20 cellular contexts compared by ENCODE assay signal in genomic region chr6:114049367-114049966, GRCh38.
DNase-seq lines count a peak whose midpoint lies in the region; ATAC-seq and TF ChIP-seq lines count a peak whose summit lies in the region.
"Had no signal": no experiment of that assay in that cellular context is flagged by ENCODE, and none has a peak within 500 bp of the region (broad histone marks: within the 10 kb centered on the region; RNA-seq: fewer than 3 reads in every experiment).

No MANE protein-coding gene starts in this region.

- no peak overlapping the region for H4K91ac ChIP-seq in H9 (ENCODE audit: insufficient read length, low read depth, low read length)

- no peaks in the 10 kb centered on the region for H3K9me2 ChIP-seq in GM23248 (ENCODE audit: insufficient read depth)
- H3K9me2 ChIP-seq: SK-N-SH had no signal

- H2AK5ac ChIP-seq in H9 (ENCODE audit: insufficient read length, low read length): no peak overlapping the region

- no peak overlapping the region for H3K14ac ChIP-seq in H9 (ENCODE audit: insufficient read depth, low read length)

- no peak overlapping the region for H2BK20ac ChIP-seq in H9 (ENCODE audit: low read depth, low read length, poor library complexity, severe bottlenecking)

- H3K9ac ChIP-seq in GM23248: no peak overlapping the region
- H3K9ac ChIP-seq in colonic mucosa (ENCODE audit: low read depth in 2 of 2, low read length in 2 of 2): no peak overlapping the region
- H3K9ac ChIP-seq in H9 (ENCODE audit: extremely low read depth, insufficient read length, low read length): no peak overlapping the region
- H3K9ac ChIP-seq: BLaER1, SK-N-SH had no signal

- no peaks in the 10 kb centered on the region for H3K36me3 ChIP-seq in GM23248 (ENCODE audit: low read depth)
- no peaks in the 10 kb centered on the region for H3K36me3 ChIP-seq in colonic mucosa
- H3K36me3 ChIP-seq: ascending aorta, BLaER1 had no signal

- H3T11ph ChIP-seq in H9 (ENCODE audit: low read length): no peak overlapping the region

- H3K4ac ChIP-seq in H9 (ENCODE audit: low read depth, low read length): no peak overlapping the region

- no peak overlapping the region for H2BK12ac ChIP-seq in H9 (ENCODE audit: insufficient read length, low read depth, low read length)

- H3K23ac ChIP-seq in H9 (ENCODE audit: insufficient read length, low read depth, low read length): no peak overlapping the region

- no peak overlapping the region for H2BK15ac ChIP-seq in H9 (ENCODE audit: low read depth, low read length)

- H3K4me2 ChIP-seq in GM23248 (ENCODE audit: unreplicated experiment) (no peak overlapping the region), H9 (ENCODE audit: insufficient read depth, insufficient read length, low read length) (no peak overlapping the region)
- H3K4me2 ChIP-seq: BLaER1, SK-N-SH had no signal

- H3K4me1 ChIP-seq in GM23248 (ENCODE audit: insufficient read depth): no peaks in the 10 kb centered on the region
- no peaks in the 10 kb centered on the region for H3K4me1 ChIP-seq in colonic mucosa
- H3K4me1 ChIP-seq in H9 (ENCODE audit: insufficient read depth, low read length): no peaks in the 10 kb centered on the region
- H3K4me1 ChIP-seq: ascending aorta, BLaER1 had no signal

- DNase-seq in GM23248 (peak; percentile 13), NCI-H2029 treated with DMSO at 0.1 percent for 48 hours (lab: John Stamatoyannopoulos, UW) (peak; percentile 48), colonic mucosa (peak; percentile 32), type B pancreatic cell (ENCODE audit: extremely low spot score, unreplicated experiment) (no peak), H9 (no peak), NCI-H446 (lab: John Stamatoyannopoulos, UW) (no peak)
- DNase-seq: activated CD4-positive, alpha-beta T cell treated with anti-CD3 and anti-CD28 coated beads, Interleukin-2, amount 50 U/mL, for 1 hour; activated naive CD4-positive, alpha-beta T cell treated with anti-CD3 and anti-CD28 coated beads for 36 hours; activated T-cell treated with anti-CD3 and anti-CD28 coated beads for 4 hours; DMS79 treated with DMSO at 0.1 percent for 48 hours; NCI-H2107; NCI-H748 treated with DMSO at 0.1 percent for 48 hours; nephron progenitor cell; SK-N-SH had no signal

- H3K4me3 Mint-ChIP-seq in type B pancreatic cell: no peak overlapping the region
- H3K4me3 Mint-ChIP-seq in H9: no peak overlapping the region
- H3K4me3 Mint-ChIP-seq: activated naive CD4-positive, alpha-beta T cell treated with anti-CD3 and anti-CD28 coated beads for 36 hours; dendritic cell treated with granulocyte-macrophage colony-stimulating factor and Interleukin-4, amounts not matched to agents 40 ng/mL and 50 ng/mL, for 4 days; nephron progenitor cell had no signal

- H3K9me3 ChIP-seq in GM23248 (ENCODE audit: low read depth): no peaks in the 10 kb centered on the region
- no peaks in the 10 kb centered on the region for H3K9me3 ChIP-seq in colonic mucosa
- H3K9me3 ChIP-seq in H9 (ENCODE audit: control insufficient read depth, low read depth, low read length): no peaks in the 10 kb centered on the region
- H3K9me3 ChIP-seq: ascending aorta, BLaER1, SK-N-SH had no signal

- ATAC-seq in GM21737 (IDR thresholded peaks at IDR 0.05; ENCODE audit: unreplicated experiment): no peak

- H3K79me2 ChIP-seq in GM23248 (ENCODE audit: insufficient read depth) (no peaks in the 10 kb centered on the region), H9 (ENCODE audit: insufficient read depth, low read length) (no peaks in the 10 kb centered on the region)

- H3K56ac ChIP-seq in H9 (ENCODE audit: insufficient read length, low read depth, low read length): no peak overlapping the region

- H3K27me3 Mint-ChIP-seq in type B pancreatic cell (no peaks in the 10 kb centered on the region), H9 (ENCODE audit: low read depth) (no peaks in the 10 kb centered on the region; the same call in 1 of the 2 replicates)
- H3K27me3 Mint-ChIP-seq: dendritic cell treated with granulocyte-macrophage colony-stimulating factor and Interleukin-4, amounts not matched to agents 40 ng/mL and 50 ng/mL, for 4 days; progenitor cell of endocrine pancreas had no signal

- H3K4me3 ChIP-seq in GM23248 (no peak overlapping the region), colonic mucosa (no peak overlapping the region)
- H3K4me3 ChIP-seq: ascending aorta, BLaER1 had no signal

- H3F3A ChIP-seq in GM23248 (ENCODE audit: insufficient read depth): no peaks in the 10 kb centered on the region

- in situ Hi-C loops in GM23248 (cut with MboI): no loop called here

- H2BK120ac ChIP-seq in H9 (ENCODE audit: low read depth, low read length, poor library complexity, severe bottlenecking): no peak overlapping the region

- no peaks in the 10 kb centered on the region for H3K79me1 ChIP-seq in H9 (ENCODE audit: insufficient read depth, low read depth, low read length, poor library complexity, severe bottlenecking)

- no peak overlapping the region for H2BK5ac ChIP-seq in H9 (ENCODE audit: insufficient read length, low read length)

- H3K27ac Mint-ChIP-seq in type B pancreatic cell (peak overlapping the region; percentile 25), H9 (no peak overlapping the region)
- H3K27ac Mint-ChIP-seq: activated naive CD4-positive, alpha-beta T cell treated with anti-CD3 and anti-CD28 coated beads for 36 hours; dendritic cell treated with granulocyte-macrophage colony-stimulating factor and Interleukin-4, amounts not matched to agents 40 ng/mL and 50 ng/mL, for 4 days; nephron progenitor cell; progenitor cell of endocrine pancreas had no signal

- TF ChIP-seq CTCF in colonic mucosa (IDR thresholded peaks at IDR 0.05) (no peak), type B pancreatic cell (conservative IDR thresholded peaks at IDR 0.05) (no peak), H9 (conservative IDR thresholded peaks at IDR 0.05) (no peak)

- intact Hi-C loops in colonic mucosa (cut with DNase I): no loop called here

- H3K27me3 ChIP-seq in GM23248 (replicated peaks; ENCODE audit: insufficient read depth): no peaks in the 10 kb centered on the region
- H3K27me3 ChIP-seq in colonic mucosa: no peaks in the 10 kb centered on the region
- no peaks in the 10 kb centered on the region for H3K27me3 ChIP-seq in H9 (ENCODE audit: insufficient read depth, low read length)
- H3K27me3 ChIP-seq: ascending aorta, BLaER1 had no signal

- no peaks in the 10 kb centered on the region for H3K23me2 ChIP-seq in H9 (ENCODE audit: insufficient read length, low read depth, low read length, poor library complexity, severe bottlenecking)

- no peaks in the 10 kb centered on the region for H4K20me1 ChIP-seq in GM23248 (ENCODE audit: insufficient read depth)
- no peaks in the 10 kb centered on the region for H4K20me1 ChIP-seq in H9 (ENCODE audit: control insufficient read depth, insufficient read depth, insufficient read length)
- H4K20me1 ChIP-seq: BLaER1 had no signal

- H3K9me3 Mint-ChIP-seq in type B pancreatic cell: peaks cover 6% of the 10 kb centered on the region
- peaks cover 4 to 9% of the 10 kb centered on the region in 2 experiments; a peak in 4 of 5 replicates for H3K9me3 Mint-ChIP-seq in H9
- H3K9me3 Mint-ChIP-seq: activated naive CD4-positive, alpha-beta T cell treated with anti-CD3 and anti-CD28 coated beads for 36 hours; dendritic cell treated with granulocyte-macrophage colony-stimulating factor and Interleukin-4, amounts not matched to agents 40 ng/mL and 50 ng/mL, for 4 days had no signal

- H3K36me3 Mint-ChIP-seq in type B pancreatic cell (no peaks in the 10 kb centered on the region), H9 (ENCODE audit: insufficient read depth in 1 of 3, low read depth in 3 of 3) (peaks cover 2 to 16% (median 5%) of the 10 kb centered on the region in 3 experiments; a peak in 6 of 7 replicates)

- H3K27ac ChIP-seq in GM23248 (no peak overlapping the region), colonic mucosa (no peak overlapping the region), H9 (ENCODE audit: insufficient read length, low read depth, low read length) (no peak overlapping the region)
- H3K27ac ChIP-seq: ascending aorta, BLaER1, epithelial cell of prostate had no signal

- 80 to 85% methylated on average over 2 of the region's 2 CpGs for WGBS in GM23248 (ENCODE audit: low coverage in 1 of 2, low lambda C conversion rate in 2 of 2, missing lambda C conversion rate in 2 of 2), 2 experiments
- WGBS in H9 (ENCODE audit: extremely low coverage, insufficient read length, low lambda C conversion rate): no CpG with 5 or more reads among the region's 2 CpGs

- H3K4me1 Mint-ChIP-seq in type B pancreatic cell (ENCODE audit: unreplicated experiment): no peaks in the 10 kb centered on the region
- peaks cover 0 to 7% of the 10 kb centered on the region in 2 experiments; a peak in 2 of 4 replicates for H3K4me1 Mint-ChIP-seq in H9
- H3K4me1 Mint-ChIP-seq: nephron progenitor cell had no signal

- no peak overlapping the region for H4K5ac ChIP-seq in H9 (ENCODE audit: insufficient read length, low read depth, low read length)

- H3K18ac ChIP-seq in H9 (ENCODE audit: insufficient read length, low read depth, low read length): no peak overlapping the region

- H2AFZ ChIP-seq in GM23248 (no peak overlapping the region), H9 (ENCODE audit: low read length) (no peak overlapping the region)

- H4K8ac ChIP-seq in H9 (replicated peaks; ENCODE audit: insufficient read length, low read depth, low read length): no peak overlapping the region

Comparison
In these comparisons a context has a peak if more than half of its experiments do, and no peak if none do; other contexts are left out.
1. DNase-seq: peak in GM23248 (single experiment), NCI-H2029 treated with DMSO at 0.1 percent for 48 hours (single experiment) and colonic mucosa (single experiment); none in type B pancreatic cell (single experiment), H9 (single experiment) and NCI-H446 (0 of 2).